ENCODE assay signal across 27 cellular contexts in the genomic region with DNA sequence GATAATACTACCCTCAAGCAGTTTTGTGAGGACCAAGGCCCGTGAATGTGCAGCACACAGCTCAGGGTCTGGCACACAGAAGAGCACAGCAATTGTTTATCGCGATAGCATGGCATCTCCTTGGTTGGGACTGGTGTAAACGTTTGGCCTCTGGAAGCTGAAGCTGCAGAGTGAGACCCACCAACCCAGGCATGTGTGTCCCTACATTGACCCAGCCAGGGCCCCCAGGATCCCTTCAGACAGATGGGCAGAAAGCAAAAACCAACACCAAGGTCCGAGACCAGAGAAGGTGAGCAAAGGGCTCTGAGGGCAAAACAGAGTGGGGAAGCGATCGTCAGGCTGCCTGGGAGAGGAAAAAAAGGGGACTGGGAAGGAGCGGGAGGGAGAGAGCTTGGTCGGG. TPM values are rescaled to one million over a fixed set of nuclear protein-coding genes. Genes with fewer than 3 reads are reported as not detected.
DNase-seq lines count a peak whose midpoint lies in the region; ATAC-seq and TF ChIP-seq lines count a peak whose summit lies in the region.
"Had no signal": no experiment of that assay in that cellular context is flagged by ENCODE, and none has a peak within 500 bp of the region (broad histone marks: within the 10 kb centered on the region; RNA-seq: fewer than 3 reads in every experiment).

No MANE protein-coding gene starts in this region.

- H3K27ac Mint-ChIP-seq in activated CD8-positive, alpha-beta memory T cell treated with anti-CD3 and anti-CD28 coated beads, Interleukin-2, amount 10 ng/mL, durations not matched to agents 7 days and 5 days: peak overlapping the region; percentile 61
- H3K27ac Mint-ChIP-seq: HFFc6 had no signal

- CTCF ChIA-PET in activated CD8-positive, alpha-beta memory T cell treated with anti-CD3 and anti-CD28 coated beads, Interleukin-2, amount 10 ng/mL, durations not matched to agents 7 days and 5 days (lab: Charles Lee): interaction anchor here (0.9 to 4.3 kb wide), 6 partner anchors 10 to 561 kb away, joined by 3 to 16 read pairs (median 4); no protein-coding TSS in a partner anchor

- peak; percentile 28 for DNase-seq in activated CD8-positive, alpha-beta memory T cell treated with anti-CD3 and anti-CD28 coated beads for 24 hours
- DNase-seq in activated CD8-positive, alpha-beta memory T cell treated with anti-CD3 and anti-CD28 coated beads, Interleukin-2, amount 50 U/mL, for 4 hours: no peak
- no peak for DNase-seq in activated CD8-positive, alpha-beta memory T cell treated with anti-CD3 and anti-CD28 coated beads, Interleukin-2, amount 10 ng/mL, durations not matched to agents 7 days and 5 days
- DNase-seq in mesenteric fat pad (ENCODE audit: low spot score) (peak; percentile 62), aorta (peak; percentile 21 to 23), foreskin keratinocyte (no peak)
- DNase-seq: CD4-positive, alpha-beta memory T cell; COR-L47; DMS53; GOT3; HFFc6; NCI-H1048; NCI-H1417; NCI-H1694; NCI-H2029 treated with DMSO at 0.1 percent for 48 hours; NCI-H446 treated with DMSO at 0.1 percent for 48 hours; NCI-H526; NCI-H82; Right ventricle myocardium superior; RPMI8226 had no signal

- H3K36me3 Mint-ChIP-seq in activated CD8-positive, alpha-beta memory T cell treated with anti-CD3 and anti-CD28 coated beads, Interleukin-2, amount 10 ng/mL, durations not matched to agents 7 days and 5 days: peaks cover 10% of the 10 kb centered on the region
- H3K36me3 Mint-ChIP-seq: CD4-positive, alpha-beta memory T cell; IgD-negative memory B cell had no signal

- no peak overlapping the region for H3K4me3 ChIP-seq in aorta (ENCODE audit: low read length in 2 of 2)
- H3K4me3 ChIP-seq: BLaER1, HAP-1, SJSA1 had no signal

- no peak overlapping the region for H3K4me3 Mint-ChIP-seq in activated CD8-positive, alpha-beta memory T cell treated with anti-CD3 and anti-CD28 coated beads, Interleukin-2, amount 10 ng/mL, durations not matched to agents 7 days and 5 days
- H3K4me3 Mint-ChIP-seq: CD4-positive, alpha-beta memory T cell; HFFc6 had no signal

- H3K27me3 Mint-ChIP-seq in activated CD8-positive, alpha-beta memory T cell treated with anti-CD3 and anti-CD28 coated beads, Interleukin-2, amount 10 ng/mL, durations not matched to agents 7 days and 5 days: no peaks in the 10 kb centered on the region
- H3K27me3 Mint-ChIP-seq: CD4-positive, alpha-beta memory T cell had no signal

- no peaks in the 10 kb centered on the region for H3K36me3 ChIP-seq in aorta (ENCODE audit: control insufficient read depth in 1 of 2, insufficient read depth in 2 of 2, low read length in 1 of 2)
- H3K36me3 ChIP-seq: BLaER1, HAP-1, SJSA1 had no signal

- ATAC-seq in activated CD8-positive, alpha-beta memory T cell treated with anti-CD3 and anti-CD28 coated beads, Interleukin-2, amount 10 ng/mL, durations not matched to agents 7 days and 5 days: no peak
- no peak for ATAC-seq in aorta (ENCODE audit: low FRiP score)
- no peak for ATAC-seq in foreskin keratinocyte
- no peak for ATAC-seq in HG03139 (IDR thresholded peaks at IDR 0.05; ENCODE audit: unreplicated experiment)

- 89 to 91% methylated on average over 9 of the region's 9 CpGs for WGBS in aorta, 2 donors

- H3K9me3 ChIP-seq in aorta (ENCODE audit: control insufficient read depth, low read length): no peaks in the 10 kb centered on the region
- H3K9me3 ChIP-seq: SJSA1 had no signal

- no peak for TF ChIP-seq CTCF in foreskin keratinocyte (conservative IDR thresholded peaks at IDR 0.05)

- peaks cover 5% of the 10 kb centered on the region for H3K9me3 Mint-ChIP-seq in activated CD8-positive, alpha-beta memory T cell treated with anti-CD3 and anti-CD28 coated beads, Interleukin-2, amount 10 ng/mL, durations not matched to agents 7 days and 5 days (ENCODE audit: low read depth)
- H3K9me3 Mint-ChIP-seq: IgD-negative memory B cell had no signal

- H3K4me1 ChIP-seq in aorta (ENCODE audit: control insufficient read depth in 1 of 2, insufficient read depth in 2 of 2, low read length in 2 of 2) (no peaks in the 10 kb centered on the region), foreskin keratinocyte (no peaks in the 10 kb centered on the region)
- H3K4me1 ChIP-seq: BLaER1, HAP-1, SJSA1 had no signal

- peaks cover 40% of the 10 kb centered on the region for H3K4me1 Mint-ChIP-seq in activated CD8-positive, alpha-beta memory T cell treated with anti-CD3 and anti-CD28 coated beads, Interleukin-2, amount 10 ng/mL, durations not matched to agents 7 days and 5 days

- H3K27me3 ChIP-seq in aorta (ENCODE audit: control insufficient read depth in 1 of 2, insufficient read depth in 2 of 2, low read length in 1 of 2): no peaks in the 10 kb centered on the region
- H3K27me3 ChIP-seq in foreskin keratinocyte: no peaks in the 10 kb centered on the region
- H3K27me3 ChIP-seq: BLaER1 had no signal

- intact Hi-C loops in aorta (cut with DNase I): no loop called here

- no peak overlapping the region for H3K27ac ChIP-seq in aorta (ENCODE audit: low read depth in 1 of 2, low read length in 2 of 2)
- H3K27ac ChIP-seq in foreskin keratinocyte: no peak overlapping the region
- H3K27ac ChIP-seq: BLaER1, KMS-11, SJSA1 had no signal

RNA-seq across cellular contexts. Expression of a gene that starts 12.6 kb away (rescaled TPM):
- total RNA-seq in activated CD8-positive, alpha-beta memory T cell treated with anti-CD3 and anti-CD28 coated beads, Interleukin-2, amount 10 ng/mL, durations not matched to agents 7 days and 5 days: 100 to 1,000 TPM; 157 to 255 TPM
- 24.8 TPM for total RNA-seq in mesenteric fat pad
- total RNA-seq in aorta: 10 to 100 TPM; 14.1 to 42.9 TPM
- 10 to 100 TPM; 16.5 to 30.4 TPM for polyA plus RNA-seq in aorta
- total RNA-seq in foreskin keratinocyte: 6.6 and 7.1 TPM in 2 replicates
- polyA plus RNA-seq in foreskin keratinocyte: 5.4 and 7.0 TPM in 2 replicates
- total RNA-seq: G401, SJSA1 had no signal

RNA-seq across cellular contexts. Expression of a gene that starts 50.8 kb away (rescaled TPM):
- total RNA-seq in activated CD8-positive, alpha-beta memory T cell treated with anti-CD3 and anti-CD28 coated beads, Interleukin-2, amount 10 ng/mL, durations not matched to agents 7 days and 5 days: 10 to 100 TPM; 22.5 to 28.6 TPM
- total RNA-seq in mesenteric fat pad (31.4 TPM), aorta (10 to 100 TPM; 41.0 to 48.9 TPM), foreskin keratinocyte (62.5 and 71.1 TPM in 2 replicates)
- polyA plus RNA-seq in aorta (10 to 100 TPM; 62.5 to 65.0 TPM), foreskin keratinocyte (53.1 and 66.2 TPM in 2 replicates)

Comparison
In these comparisons a context has a peak if more than half of its experiments do, and no peak if none do; other contexts are left out.
1. DNase-seq: peak in activated CD8-positive, alpha-beta memory T cell treated with anti-CD3 and anti-CD28 coated beads for 24 hours (single experiment), mesenteric fat pad (single experiment) and aorta (2 of 2); none in activated CD8-positive, alpha-beta memory T cell treated with anti-CD3 and anti-CD28 coated beads, Interleukin-2, amount 50 U/mL, for 4 hours (single experiment), activated CD8-positive, alpha-beta memory T cell treated with anti-CD3 and anti-CD28 coated beads, Interleukin-2, amount 10 ng/mL, durations not matched to agents 7 days and 5 days (single experiment) and foreskin keratinocyte (0 of 2).